ENCODE assay signal across 8 cellular contexts in genomic region chr2:218733615-218734021, GRCh38. TPM values are rescaled to one million over a fixed set of nuclear protein-coding genes. Genes with fewer than 3 reads are reported as not detected.
DNase-seq lines count a peak whose midpoint lies in the region; ATAC-seq and TF ChIP-seq lines count a peak whose summit lies in the region.

No MANE protein-coding gene starts in this region.

- peak; percentile 42 for ATAC-seq in HG03442 (IDR thresholded peaks at IDR 0.05; ENCODE audit: unreplicated experiment)
- ATAC-seq in HG03139 (IDR thresholded peaks at IDR 0.05; ENCODE audit: unreplicated experiment) = no peak
- ATAC-seq in GM19351 (IDR thresholded peaks at IDR 0.05; ENCODE audit: unreplicated experiment) = no peak
- no peak for ATAC-seq in HG03039 (IDR thresholded peaks at IDR 0.05; ENCODE audit: unreplicated experiment)

- no peak overlapping the region for H3K4me3 ChIP-seq in adipocyte (ENCODE audit: low read length)

- TF ChIP-seq CTCF in mesothelial cell of epicardium (IDR thresholded peaks at IDR 0.05; ENCODE audit: unreplicated experiment) = no peak

- H3K27me3 Mint-ChIP-seq in mesothelial cell of epicardium (ENCODE audit: low read depth) = no peaks in the 10 kb centered on the region

- no peak overlapping the region for H3K27ac Mint-ChIP-seq in mesothelial cell of epicardium

- peak overlapping the region; percentile 17 for H3K9ac ChIP-seq in adipocyte (ENCODE audit: low read length)

- peaks cover 15% of the 10 kb centered on the region for H3K36me3 Mint-ChIP-seq in mesothelial cell of epicardium

- peaks cover 13% of the 10 kb centered on the region for H3K36me3 ChIP-seq in adipocyte (ENCODE audit: control insufficient read depth, insufficient read depth, low read length, severe bottlenecking)

- H3K27me3 ChIP-seq in adipocyte (replicated peaks; ENCODE audit: control insufficient read depth, insufficient read depth, low read length) = no peaks in the 10 kb centered on the region

- no peaks in the 10 kb centered on the region for H3K9me3 Mint-ChIP-seq in mesothelial cell of epicardium

- H3K4me3 Mint-ChIP-seq in mesothelial cell of epicardium = no peak overlapping the region

- H3K4me1 ChIP-seq in adipocyte (ENCODE audit: control insufficient read depth, insufficient read depth, low read length) = peaks cover 38% of the 10 kb centered on the region

- H3K9me3 ChIP-seq in adipocyte (ENCODE audit: control insufficient read depth, low read length) = no peaks in the 10 kb centered on the region

- H3K4me1 Mint-ChIP-seq in mesothelial cell of epicardium = peaks cover 11% of the 10 kb centered on the region

- peak; percentile 71 for DNase-seq in EL
- DNase-seq in adipocyte (ENCODE audit: low read depth) = peak; percentile 36
- DNase-seq in kidney tubule cell (ENCODE audit: low spot score) = peak; percentile 91
- no peak for DNase-seq in mesothelial cell of epicardium (ENCODE audit: low spot score in 2 of 2, unreplicated experiment in 2 of 2)

RNA-seq across cellular contexts. Expression of gene TTLL4, which starts 23.0 kb away (rescaled TPM):
- total RNA-seq in mesothelial cell of epicardium = 54.8 to 65.5 TPM (median 61.8 TPM) in 3 replicates

RNA-seq across cellular contexts. Expression of gene CYP27A1, which starts 48.3 kb away (rescaled TPM):
- 15.6 to 16.8 TPM (median 16.6 TPM) in 3 replicates for total RNA-seq in mesothelial cell of epicardium

Comparison
In these comparisons a context has a peak if more than half of its experiments do, and no peak if none do; other contexts are left out.
1. DNase-seq: peak in EL (single experiment), adipocyte (single experiment) and kidney tubule cell (single experiment); none in mesothelial cell of epicardium (0 of 2).